1 cellular context compared by ENCODE assay signal in the genomic region with DNA sequence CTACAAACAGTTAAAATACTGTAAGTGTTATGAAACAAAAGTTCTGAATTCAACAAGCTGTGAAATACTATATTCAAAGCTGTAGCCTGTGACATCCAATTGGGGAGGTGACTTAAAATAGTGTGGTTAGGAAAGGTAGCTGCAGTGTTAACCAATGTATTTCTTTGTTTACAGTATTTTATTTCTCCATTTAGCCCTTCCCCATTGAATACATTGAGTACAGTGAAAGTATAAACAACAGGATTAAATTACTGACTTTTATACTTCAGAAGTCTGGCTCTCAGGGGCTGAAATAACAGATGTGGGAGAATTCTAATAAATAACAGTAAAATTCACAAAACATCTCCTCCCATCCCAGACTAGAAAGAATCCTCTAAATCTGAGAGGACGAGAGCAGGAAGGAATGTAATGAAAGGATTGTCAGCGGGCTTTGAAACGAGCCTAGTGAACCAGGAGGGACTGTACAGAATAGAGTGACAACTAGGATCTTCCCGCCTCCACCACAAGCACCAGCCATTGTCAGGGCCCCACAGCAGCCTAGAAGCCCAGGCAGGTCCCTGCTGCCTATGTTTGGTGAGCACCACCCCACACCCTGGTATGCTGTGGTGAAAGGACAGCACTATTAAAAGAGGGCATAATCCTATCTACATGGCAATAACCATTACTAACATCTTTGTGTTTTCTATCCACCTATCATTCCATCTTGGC.
TF ChIP-seq lines count a peak whose summit lies in the region.

No MANE protein-coding gene starts in this region.

TF ChIP-seq in GM23338, 12 proteins besides CTCF, POLR2A, EP300 and RAD21 (continued from another document):
- TF ChIP-seq EZH2 (IDR thresholded peaks at IDR 0.05; ENCODE audit: low read depth, unreplicated experiment) (no peak), ETS1 (IDR thresholded peaks at IDR 0.05) (no peak), STAT1 (IDR thresholded peaks at IDR 0.05; ENCODE audit: unreplicated experiment) (no peak), ZNF462 (CRISPR knock-in tag; IDR thresholded peaks at IDR 0.05) (no peak), CREB1 (CRISPR knock-in tag; IDR thresholded peaks at IDR 0.05; ENCODE audit: low read depth) (no peak), JUNB (IDR thresholded peaks at IDR 0.05; ENCODE audit: unreplicated experiment) (no peak), EZH2phosphoT487 (IDR thresholded peaks at IDR 0.05; ENCODE audit: unreplicated experiment) (no peak), REST (IDR thresholded peaks at IDR 0.05; ENCODE audit: unreplicated experiment) (no peak), ZNF331 (CRISPR knock-in tag; IDR thresholded peaks at IDR 0.05; ENCODE audit: low read depth) (no peak), NANOG (IDR thresholded peaks at IDR 0.05; ENCODE audit: borderline replicate concordance) (no peak)
